10 cellular contexts compared by ENCODE assay signal in the genomic region with DNA sequence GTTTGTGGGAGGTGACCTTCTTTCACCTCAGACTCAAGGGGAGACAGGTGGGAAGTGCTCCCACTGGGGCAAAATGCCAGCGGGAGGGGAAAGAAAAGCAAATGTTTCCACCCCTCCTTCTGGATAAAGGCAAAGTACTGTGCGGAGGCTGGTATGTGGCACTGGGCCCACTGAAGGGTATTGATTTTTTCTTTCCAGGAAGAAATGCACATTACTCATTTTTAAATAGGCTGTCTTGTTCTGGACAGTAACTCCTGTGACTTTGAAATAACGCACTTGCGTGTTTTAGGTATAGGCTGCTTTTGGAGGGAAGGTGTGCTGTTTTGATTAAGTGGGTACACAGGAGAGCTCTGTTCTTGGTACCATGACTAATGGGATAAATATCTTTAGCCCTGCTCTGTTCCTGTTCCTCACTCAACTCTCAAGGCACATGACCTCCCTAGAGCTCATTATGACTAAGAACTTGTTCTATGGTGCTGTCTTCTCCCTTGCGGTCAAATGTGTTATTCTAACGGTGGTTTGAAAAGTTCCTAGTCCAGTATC. TPM values are rescaled to one million over a fixed set of nuclear protein-coding genes. Genes with fewer than 3 reads are reported as not detected.
DNase-seq lines count a peak whose midpoint lies in the region; ATAC-seq and TF ChIP-seq lines count a peak whose summit lies in the region.
"Had no signal": no experiment of that assay in that cellular context is flagged by ENCODE, and none has a peak within 500 bp of the region (broad histone marks: within the 10 kb centered on the region; RNA-seq: fewer than 3 reads in every experiment).

No MANE protein-coding gene starts in this region.

- no peaks in the 10 kb centered on the region for H3F3A ChIP-seq in PC-9 (ENCODE audit: insufficient read depth, low read depth)

- H3K9me2 ChIP-seq in PC-9 (ENCODE audit: insufficient read depth): no peaks in the 10 kb centered on the region

- H3K79me2 ChIP-seq in PC-9 (ENCODE audit: low read depth): no peaks in the 10 kb centered on the region

- no peaks in the 10 kb centered on the region for H3K9me3 Mint-ChIP-seq in Calu3 (ENCODE audit: low read depth, unreplicated experiment)
- H3K9me3 Mint-ChIP-seq in naive thymus-derived CD8-positive, alpha-beta T cell: peaks cover 0 to 6% (median 0%) of the 10 kb centered on the region in 9 donors

- TF ChIP-seq CTCF in Calu3 (IDR thresholded peaks at IDR 0.05; ENCODE audit: unreplicated experiment): no peak
- no peak for TF ChIP-seq CTCF in PC-9 (conservative IDR thresholded peaks at IDR 0.05)
- TF ChIP-seq CTCF in coronary artery (IDR thresholded peaks at IDR 0.05): no peak

- no peaks in the 10 kb centered on the region for H3K36me3 ChIP-seq in PC-9 (ENCODE audit: low read depth)

- H3K4me3 ChIP-seq in PC-9: no peak overlapping the region
- no peak overlapping the region for H3K4me3 ChIP-seq in coronary artery

- no peaks in the 10 kb centered on the region for H3K9me3 ChIP-seq in PC-9 (ENCODE audit: insufficient read depth, low read depth)

- BruUV-seq in Calu3 (replicated peaks; lab: Mats Ljungman, UMichigan) (no TSS peak), PC-9 (replicated peaks; lab: Mats Ljungman, UMichigan) (no TSS peak)

- H2AFZ ChIP-seq in PC-9: no peak overlapping the region

- peaks cover 65% of the 10 kb centered on the region for H3K4me1 Mint-ChIP-seq in Calu3 (ENCODE audit: low read depth, unreplicated experiment)
- H3K4me1 Mint-ChIP-seq in naive thymus-derived CD8-positive, alpha-beta T cell: no peaks in the 10 kb centered on the region
- H3K4me1 Mint-ChIP-seq: naive B cell had no signal

- no peaks in the 10 kb centered on the region for H3K27me3 Mint-ChIP-seq in Calu3 (ENCODE audit: unreplicated experiment)
- H3K27me3 Mint-ChIP-seq in naive thymus-derived CD8-positive, alpha-beta T cell: peaks cover 0 to 1% (median 0%) of the 10 kb centered on the region in 5 donors

- peak; percentile 81 for DNase-seq in Calu3
- peak; percentile 28 to 63 for DNase-seq in PC-9
- peak; percentile 62 for DNase-seq in islet precursor cell
- no peak for DNase-seq in naive thymus-derived CD8-positive, alpha-beta T cell
- no peak for DNase-seq in mesenteric fat pad (ENCODE audit: low spot score)
- no peak for DNase-seq in coronary artery (ENCODE audit: low spot score)
- DNase-seq: naive B cell had no signal

- peak overlapping the region; percentile 95 for H3K27ac Mint-ChIP-seq in Calu3 (ENCODE audit: unreplicated experiment)
- no peak overlapping the region for H3K27ac Mint-ChIP-seq in naive thymus-derived CD8-positive, alpha-beta T cell
- H3K27ac Mint-ChIP-seq: naive B cell had no signal

- no peak overlapping the region for H3K4me2 ChIP-seq in PC-9
- H3K4me2 ChIP-seq: KMS-11 had no signal

- CTCF ChIA-PET in Calu3 (lab: Charles Lee) (interaction anchor here (0.6 to 1.4 kb wide), 6 partner anchors 10 to 1427 kb away, joined by 3 to 5 read pairs (median 3); no protein-coding TSS in a partner anchor), PC-9 (lab: Charles Lee) (no interaction called here)

- H3K27ac ChIP-seq in PC-9: no peak overlapping the region
- H3K27ac ChIP-seq in coronary artery: no peak overlapping the region
- H3K27ac ChIP-seq: KMS-11 had no signal

- no peaks in the 10 kb centered on the region for H3K27me3 ChIP-seq in PC-9 (ENCODE audit: insufficient read depth, low read depth)

- intact Hi-C loops in Calu3 (cut with micrococcal nuclease; ENCODE audit: unreplicated experiment): loop anchor here (5.0 kb wide), 2 partner anchors 44 to 144 kb away; partner anchors contain the start of gene SMS
- intact Hi-C loops in PC-9 (cut with micrococcal nuclease; ENCODE audit: unreplicated experiment): loop anchor here (1.0 kb wide), 1 partner anchor 176 kb away; no protein-coding TSS in a partner anchor

- H3K4me3 Mint-ChIP-seq in Calu3 (ENCODE audit: low read depth, unreplicated experiment): peak overlapping the region; percentile 28
- H3K4me3 Mint-ChIP-seq in naive thymus-derived CD8-positive, alpha-beta T cell: no peak overlapping the region

- ATAC-seq in HG03108 (IDR thresholded peaks at IDR 0.05; ENCODE audit: unreplicated experiment): peak; percentile 59
- no peak for ATAC-seq in naive thymus-derived CD8-positive, alpha-beta T cell
- no peak for ATAC-seq in GM21390 (IDR thresholded peaks at IDR 0.05; ENCODE audit: unreplicated experiment)

- H3K36me3 Mint-ChIP-seq in Calu3 (ENCODE audit: insufficient read depth, unreplicated experiment): peaks cover 8% of the 10 kb centered on the region
- peaks cover 0 to 6% (median 2%) of the 10 kb centered on the region in 3 donors for H3K36me3 Mint-ChIP-seq in naive thymus-derived CD8-positive, alpha-beta T cell
- H3K36me3 Mint-ChIP-seq: naive B cell had no signal

- H4K20me1 ChIP-seq in PC-9 (ENCODE audit: insufficient read depth): no peaks in the 10 kb centered on the region

- POLR2A ChIA-PET in PC-9 (lab: Charles Lee; ENCODE audit: unreplicated experiment): no interaction called here
- POLR2A ChIA-PET in naive thymus-derived CD8-positive, alpha-beta T cell (lab: Charles Lee): no interaction called here

- H3K4me1 ChIP-seq in PC-9 (replicated peaks; ENCODE audit: insufficient read depth): no peaks in the 10 kb centered on the region

RNA-seq across cellular contexts. Expression of gene MBTPS2, which starts 40.7 kb away (rescaled TPM):
- total RNA-seq in Calu3 (2022) (27.6 and 29.7 TPM in 2 replicates), PC-9 (2021) (12.7 and 16.9 TPM in 2 replicates), mesenteric fat pad (14.8 TPM)
- 1 to 10 TPM; 6.4 to 7.7 TPM for total RNA-seq in naive thymus-derived CD8-positive, alpha-beta T cell
- 1 to 10 TPM; 2.8 to 4.6 (median 4.4) TPM for polyA plus RNA-seq in naive thymus-derived CD8-positive, alpha-beta T cell

RNA-seq across cellular contexts. Expression of gene SMPX, which starts 40.8 kb away (rescaled TPM):
- total RNA-seq in Calu3 (2022) (not detected in 2 replicates), PC-9 (2021) (not detected in 2 replicates), mesenteric fat pad (not detected)
- total RNA-seq in naive thymus-derived CD8-positive, alpha-beta T cell: not detected
- not detected for polyA plus RNA-seq in naive thymus-derived CD8-positive, alpha-beta T cell

RNA-seq across cellular contexts. Expression of gene YY2, which starts 57.0 kb away (rescaled TPM):
- total RNA-seq in Calu3 (2022) (4.6 and 4.7 TPM in 2 replicates), PC-9 (2021) (2.0 and 2.1 TPM in 2 replicates), mesenteric fat pad (2.2 TPM)
- total RNA-seq in naive thymus-derived CD8-positive, alpha-beta T cell: 1 to 10 TPM; 2.1 TPM
- under 1 TPM; 0.36 to 0.62 (median 0.61) TPM for polyA plus RNA-seq in naive thymus-derived CD8-positive, alpha-beta T cell

Comparison
In these comparisons a context has a peak if more than half of its experiments do, and no peak if none do; other contexts are left out.
1. DNase-seq: peak in Calu3 (single experiment), PC-9 (2 of 2) and islet precursor cell (single experiment); none in naive thymus-derived CD8-positive, alpha-beta T cell (0 of 10), mesenteric fat pad (single experiment) and coronary artery (single experiment).